Comparison of ENCODE assay signal across 8 cellular contexts in the genomic region with DNA sequence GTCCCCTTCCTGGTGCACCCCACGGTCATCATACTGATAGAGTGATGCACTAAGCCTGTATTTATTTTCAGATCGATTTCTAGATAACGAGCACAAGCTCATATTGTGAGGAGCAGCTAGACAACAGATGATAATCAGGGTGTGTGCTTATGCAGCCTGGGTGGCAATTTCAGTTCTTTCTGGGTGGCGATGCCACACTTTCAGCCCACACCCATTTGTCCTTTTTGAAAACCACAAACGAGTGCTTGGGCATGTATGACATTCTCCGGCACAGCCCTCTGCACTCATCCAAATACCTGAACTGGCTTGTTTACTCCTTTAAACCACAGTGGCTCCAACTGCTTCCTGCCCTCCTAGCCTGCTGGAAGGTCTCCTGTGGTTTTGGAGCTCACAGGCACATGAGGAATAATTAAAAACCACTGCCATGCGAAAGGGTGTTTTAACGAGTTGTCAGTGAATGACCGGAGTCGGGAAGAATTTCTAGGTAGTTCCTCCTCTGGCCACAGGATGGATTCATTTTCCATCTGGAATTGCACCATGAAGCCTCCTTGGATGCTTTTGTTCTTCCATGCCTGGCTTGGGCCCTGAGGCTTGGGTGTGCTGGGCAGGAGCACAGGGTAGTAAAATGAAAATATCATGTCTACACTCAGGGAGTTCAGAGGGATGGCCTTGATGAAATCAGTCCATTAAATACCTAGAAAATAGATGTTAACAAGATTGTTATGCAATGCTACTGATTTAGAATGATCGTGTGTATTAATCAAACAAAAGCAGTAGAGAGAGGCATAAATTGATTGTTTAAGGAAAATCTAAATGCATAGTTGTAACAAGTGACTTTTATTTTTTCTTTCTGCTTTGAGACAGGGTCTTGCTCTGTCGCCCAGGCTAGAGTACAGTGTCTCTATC. TPM values are rescaled to one million over a fixed set of nuclear protein-coding genes. Genes with fewer than 3 reads are reported as not detected.
DNase-seq lines count a peak whose midpoint lies in the region; TF ChIP-seq lines count a peak whose summit lies in the region.

No MANE protein-coding gene starts in this region.

- TF ChIP-seq CTCF in MCF 10A (IDR thresholded peaks at IDR 0.05; ENCODE audit: unreplicated experiment) (peak; percentile 52), lower leg skin (IDR thresholded peaks at IDR 0.05) (no peak)

- H3K27me3 Mint-ChIP-seq in MCF 10A (ENCODE audit: insufficient read depth, unreplicated experiment) = no peaks in the 10 kb centered on the region

- DNase-seq in NCI-H2081 (lab: John Stamatoyannopoulos, UW) = peak; percentile 4 to 9
- no peak for DNase-seq in NCI-H2081 treated with DMSO at 0.1 percent for 48 hours (lab: John Stamatoyannopoulos, UW)
- peak; percentile 14 for DNase-seq in NCI-H2107 treated with DMSO at 0.1 percent for 48 hours (lab: John Stamatoyannopoulos, UW; ENCODE audit: unreplicated experiment)
- DNase-seq in MCF 10A (ENCODE audit: unreplicated experiment) = peak; percentile 84
- peak; percentile 76 for DNase-seq in mucosa of gallbladder (ENCODE audit: low spot score)
- DNase-seq in lower leg skin (ENCODE audit: low spot score in 2 of 2) = no peak
- DNase-seq in SKM-1 treated with dmso at 0.1 percent for 144 hours (lab: John Stamatoyannopoulos, UW; ENCODE audit: unreplicated experiment) = no peak
- no peak for DNase-seq in SKM-1 (lab: John Stamatoyannopoulos, UW; ENCODE audit: unreplicated experiment)

- no peak overlapping the region for H3K4me3 ChIP-seq in lower leg skin (ENCODE audit: low read depth, poor library complexity, severe bottlenecking)

- H3K27ac Mint-ChIP-seq in MCF 10A (ENCODE audit: low read depth, unreplicated experiment) = peak overlapping the region; percentile 61

- intact Hi-C loops in MCF 10A (cut with micrococcal nuclease) (loop anchor here (1.0 to 5.0 kb wide), 3 partner anchors 146 to 262 kb away; no protein-coding TSS in a partner anchor), lower leg skin (cut with DNase I; ENCODE audit: low total_unique reads) (no loop called here)

- no peak for TF ChIP-seq POLR2A in lower leg skin (IDR thresholded peaks at IDR 0.05)

- peaks cover 7% of the 10 kb centered on the region for H3K36me3 Mint-ChIP-seq in MCF 10A (ENCODE audit: insufficient read depth, unreplicated experiment)

- H3K9me3 Mint-ChIP-seq in MCF 10A (ENCODE audit: unreplicated experiment) = no peaks in the 10 kb centered on the region

- peak overlapping the region; percentile 56 for H3K4me3 Mint-ChIP-seq in MCF 10A (ENCODE audit: unreplicated experiment)

- BruUV-seq in MCF 10A (replicated peaks; lab: Mats Ljungman, UMichigan) = no TSS peak

- WGBS in lower leg skin, 2 donors = 21 to 33% methylated on average over 12 of the region's 12 CpGs

- POLR2A ChIA-PET in MCF 10A (lab: Yijun Ruan, JAX) = interaction anchor here (0.5 to 2.5 kb wide), 15 partner anchors 12 to 301 kb away, joined by 3 to 25 read pairs (median 4); no protein-coding TSS in a partner anchor

- CTCF ChIA-PET in MCF 10A (lab: Yijun Ruan, JAX) = interaction anchor here (0.7 to 3.7 kb wide), 20 partner anchors 8 to 1628 kb away, joined by 3 to 40 read pairs (median 4); no protein-coding TSS in a partner anchor

- peaks cover 33% of the 10 kb centered on the region for H3K4me1 Mint-ChIP-seq in MCF 10A (ENCODE audit: insufficient read depth, unreplicated experiment)

RNA-seq across cellular contexts. Expression of gene ITGB1, which starts 52.4 kb away (rescaled TPM):
- total RNA-seq in MCF 10A (2022) (680 and 703 TPM in 2 replicates), mucosa of gallbladder (596 TPM), lower leg skin (100 to 1,000 TPM; 159 to 216 (median 209) TPM)

Comparison
In these comparisons a context has a peak if more than half of its experiments do, and no peak if none do; other contexts are left out.
1. DNase-seq: peak in NCI-H2081 (2 of 2), NCI-H2107 treated with DMSO at 0.1 percent for 48 hours (single experiment), MCF 10A (single experiment) and mucosa of gallbladder (single experiment); none in NCI-H2081 treated with DMSO at 0.1 percent for 48 hours (single experiment), lower leg skin (0 of 2), SKM-1 treated with dmso at 0.1 percent for 144 hours (single experiment) and SKM-1 (single experiment).